In genomic region chr2:154698238-154698788, GRCh38 we compare ENCODE assay signal across 9 cellular contexts. TPM values are rescaled to one million over a fixed set of nuclear protein-coding genes. Genes with fewer than 3 reads are reported as not detected.
DNase-seq lines count a peak whose midpoint lies in the region; ATAC-seq and TF ChIP-seq lines count a peak whose summit lies in the region.
"Had no signal": no experiment of that assay in that cellular context is flagged by ENCODE, and none has a peak within 500 bp of the region (broad histone marks: within the 10 kb centered on the region; RNA-seq: fewer than 3 reads in every experiment).

TSS of gene KCNJ3 (plus strand) at chr2:154698695. CDS start at chr2:154698776, 81 bp downstream.

- H3K4me1 Mint-ChIP-seq in stimulated activated naive CD8-positive, alpha-beta T cell treated with anti-CD3 and anti-CD28 coated beads, Interleukin-15, amount 100 ng/mL, for 72 hours: peaks cover 19% of the 10 kb centered on the region

- no peak within 1 kb of the TSS for H3K27ac ChIP-seq in neural cell (ENCODE audit: low read length)

- H2AFZ ChIP-seq in neural cell (ENCODE audit: low read depth, low read length): no peak within 1 kb of the TSS

- H3K36me3 ChIP-seq in neural cell (ENCODE audit: insufficient read depth, low read length): no peaks in the 10 kb centered on the region

- TF ChIP-seq CTCF in epithelial cell of proximal tubule (conservative IDR thresholded peaks at IDR 0.05; ENCODE audit: low read depth, low read length): no peak
- no peak for TF ChIP-seq CTCF in neural cell (IDR thresholded peaks at IDR 0.05; ENCODE audit: poor library complexity, severe bottlenecking)

- H3K27me3 Mint-ChIP-seq in stimulated activated naive CD8-positive, alpha-beta T cell treated with anti-CD3 and anti-CD28 coated beads, Interleukin-15, amount 100 ng/mL, for 72 hours: peaks cover 52% of the 10 kb centered on the region

- peaks cover 24% of the 10 kb centered on the region for H3K27me3 ChIP-seq in neural cell (ENCODE audit: insufficient read depth, low read depth, low read length)

- H3K27ac Mint-ChIP-seq in stimulated activated naive CD8-positive, alpha-beta T cell treated with anti-CD3 and anti-CD28 coated beads, Interleukin-15, amount 100 ng/mL, for 72 hours: no peak within 1 kb of the TSS
- H3K27ac Mint-ChIP-seq: CD4-positive, CD25-positive, alpha-beta regulatory T cell had no signal

- no peaks in the 10 kb centered on the region for H3K9me3 ChIP-seq in neural cell (ENCODE audit: low read length)

- H3K4me3 ChIP-seq in epithelial cell of proximal tubule (ENCODE audit: low read depth, low read length) (peak within 1 kb of the TSS; percentile 60), neural cell (ENCODE audit: low read length) (peak within 1 kb of the TSS; percentile 71)

- no peaks in the 10 kb centered on the region for H3K9me2 ChIP-seq in neural cell (ENCODE audit: insufficient read depth, low read length)

- H3F3A ChIP-seq in neural cell (ENCODE audit: insufficient read depth, low read length, poor library complexity, severe bottlenecking): no peaks in the 10 kb centered on the region

- no peak for DNase-seq in stimulated activated naive CD8-positive, alpha-beta T cell treated with anti-CD3 and anti-CD28 coated beads, Interleukin-15, amount 100 ng/mL, for 72 hours
- DNase-seq in stimulated activated naive CD8-positive, alpha-beta T cell treated with anti-CD3 and anti-CD28 coated beads, Interleukin-15, Interleukin-2, amounts not matched to agents 100 U/mL and 50 U/mL, for 24 hours: no peak
- no peak for DNase-seq in epithelial cell of proximal tubule (ENCODE audit: low read depth)
- no peak for DNase-seq in NCI-H2081 treated with DMSO at 0.1 percent for 48 hours (lab: John Stamatoyannopoulos, UW)
- no peak for DNase-seq in NCI-H1436 (lab: John Stamatoyannopoulos, UW)
- DNase-seq in HCEC 1CT: no peak
- DNase-seq in SW480 (ENCODE audit: low spot score): no peak
- DNase-seq: CD4-positive, CD25-positive, alpha-beta regulatory T cell had no signal

- H3K9me3 Mint-ChIP-seq in stimulated activated naive CD8-positive, alpha-beta T cell treated with anti-CD3 and anti-CD28 coated beads, Interleukin-15, amount 100 ng/mL, for 72 hours: peaks cover 0 to 5% of the 10 kb centered on the region in 2 donors

- peak within 1 kb of the TSS; percentile 40 for H3K4me2 ChIP-seq in neural cell (ENCODE audit: low read length)

- peak within 1 kb of the TSS; percentile 44 for H3K9ac ChIP-seq in neural cell (ENCODE audit: low read length)

- TF ChIP-seq RAD21 in neural cell (conservative IDR thresholded peaks at IDR 0.05): no peak

- no peaks in the 10 kb centered on the region for H3K79me2 ChIP-seq in neural cell (replicated peaks; ENCODE audit: insufficient read depth, low read length)

- no peaks in the 10 kb centered on the region for H4K20me1 ChIP-seq in neural cell (ENCODE audit: insufficient read depth)

- no peak for ATAC-seq in stimulated activated naive CD8-positive, alpha-beta T cell treated with anti-CD3 and anti-CD28 coated beads, Interleukin-15, amount 100 ng/mL, for 72 hours
- ATAC-seq in stimulated activated naive CD8-positive, alpha-beta T cell treated with anti-CD3 and anti-CD28 coated beads, Interleukin-15, Interleukin-2, amounts not matched to agents 100 U/mL and 50 U/mL, for 24 hours: no peak

- no peak for TF ChIP-seq EP300 in neural cell (conservative IDR thresholded peaks at IDR 0.05; ENCODE audit: poor library complexity, severe bottlenecking)

- H3K4me3 Mint-ChIP-seq in stimulated activated naive CD8-positive, alpha-beta T cell treated with anti-CD3 and anti-CD28 coated beads, Interleukin-15, amount 100 ng/mL, for 72 hours: peak within 1 kb of the TSS; percentile 60 to 75

TF ChIP-seq in neural cell, 6 proteins besides CTCF, POLR2A, EP300 and RAD21:
- TF ChIP-seq MXI1 (conservative IDR thresholded peaks at IDR 0.05; ENCODE audit: poor library complexity, severe bottlenecking) (no peak), REST (IDR thresholded peaks at IDR 0.05; ENCODE audit: borderline replicate concordance) (no peak), POLR2AphosphoS5 (IDR thresholded peaks at IDR 0.05) (no peak), TAF1 (IDR thresholded peaks at IDR 0.05; ENCODE audit: low read depth) (no peak), SMC3 (conservative IDR thresholded peaks at IDR 0.05; ENCODE audit: poor library complexity) (no peak), EZH2 (IDR thresholded peaks at IDR 0.05; ENCODE audit: borderline replicate concordance, insufficient read depth, low read length, poor library complexity, severe bottlenecking) (no peak)

RNA-seq across cellular contexts. Expression of gene KCNJ3, which starts in this region (rescaled TPM):
- 0.12 TPM in 1 of 2 replicates, not detected in the other for total RNA-seq in epithelial cell of proximal tubule
- 0.68 and 2.3 TPM in 2 replicates for polyA plus RNA-seq in neural cell
- polyA minus RNA-seq in neural cell: 2.2 and 5.1 TPM in 2 replicates
- total RNA-seq: CD4-positive, CD25-positive, alpha-beta regulatory T cell had no signal
- polyA plus RNA-seq: CD4-positive, CD25-positive, alpha-beta regulatory T cell had no signal
